7 cellular contexts compared by ENCODE assay signal in genomic region chr21:31354604-31355443, GRCh38. TPM values are rescaled to one million over a fixed set of nuclear protein-coding genes. Genes with fewer than 3 reads are reported as not detected.
A peak's percentile ranks its signal among the peaks of the same experiment; 100 is the strongest.
DNase-seq lines count a peak whose midpoint lies in the region; ATAC-seq lines count a peak whose summit lies in the region.

No MANE protein-coding gene starts in this region.

- intact Hi-C loops in activated CD4-positive, alpha-beta T cell treated with anti-CD3 and anti-CD28 coated beads, Interleukin-2, amount 10 ng/mL, durations not matched to agents 24 days and 14 days (cut with micrococcal nuclease): loop anchor here (1.0 to 2.0 kb wide), 9 partner anchors 9 to 222 kb away; no protein-coding TSS in a partner anchor

- peaks cover 5% of the 10 kb centered on the region for H3K27me3 Mint-ChIP-seq in activated CD4-positive, alpha-beta T cell treated with anti-CD3 and anti-CD28 coated beads, Interleukin-2, amount 10 ng/mL, durations not matched to agents 24 days and 14 days

- H3K4me1 Mint-ChIP-seq in activated CD4-positive, alpha-beta T cell treated with anti-CD3 and anti-CD28 coated beads, Interleukin-2, amount 10 ng/mL, durations not matched to agents 24 days and 14 days: peaks cover 40% of the 10 kb centered on the region

- ATAC-seq in HG03460 (IDR thresholded peaks at IDR 0.05; ENCODE audit: unreplicated experiment) (peak; percentile 59), HG02571 (IDR thresholded peaks at IDR 0.05; ENCODE audit: unreplicated experiment) (no peak)

- H3K36me3 Mint-ChIP-seq in activated CD4-positive, alpha-beta T cell treated with anti-CD3 and anti-CD28 coated beads, Interleukin-2, amount 10 ng/mL, durations not matched to agents 24 days and 14 days (ENCODE audit: low read depth): peaks cover 25% of the 10 kb centered on the region

- peak overlapping the region; percentile 44 for H3K4me3 Mint-ChIP-seq in activated CD4-positive, alpha-beta T cell treated with anti-CD3 and anti-CD28 coated beads, Interleukin-2, amount 10 ng/mL, durations not matched to agents 24 days and 14 days

- DNase-seq in activated CD4-positive, alpha-beta T cell treated with anti-CD3 and anti-CD28 coated beads, Interleukin-2, amount 10 ng/mL, durations not matched to agents 24 days and 14 days: peak; percentile 95
- DNase-seq in effector CD8-positive, alpha-beta T cell (lab: John Stamatoyannopoulos, UW): peak; percentile 16
- DNase-seq in stimulated activated CD4-positive, alpha-beta T cell treated with anti-CD3 and anti-CD28 coated beads, Interleukin-1b, Interleukin-23, amount 100 ng/mL, for 1 hour (ENCODE audit: low read depth in 2 of 2): peak; percentile 43 to 52
- DNase-seq in NCI-H1694 treated with DMSO at 0.1 percent for 48 hours (lab: John Stamatoyannopoulos, UW): no peak
- DNase-seq in NCI-H2107 treated with DMSO at 0.1 percent for 48 hours (lab: John Stamatoyannopoulos, UW; ENCODE audit: unreplicated experiment): no peak

- H3K9me3 Mint-ChIP-seq in activated CD4-positive, alpha-beta T cell treated with anti-CD3 and anti-CD28 coated beads, Interleukin-2, amount 10 ng/mL, durations not matched to agents 24 days and 14 days: peaks cover 4% of the 10 kb centered on the region

- H3K27ac Mint-ChIP-seq in activated CD4-positive, alpha-beta T cell treated with anti-CD3 and anti-CD28 coated beads, Interleukin-2, amount 10 ng/mL, durations not matched to agents 24 days and 14 days: peak overlapping the region; percentile 87

RNA-seq across cellular contexts. Expression of gene TIAM1, which starts 10.8 kb away (rescaled TPM):
- 104 and 105 TPM in 2 replicates for total RNA-seq in activated CD4-positive, alpha-beta T cell treated with anti-CD3 and anti-CD28 coated beads, Interleukin-2, amount 10 ng/mL, durations not matched to agents 24 days and 14 days

Comparison
In these comparisons a context has a peak if more than half of its experiments do, and no peak if none do; other contexts are left out.
1. DNase-seq: peak in activated CD4-positive, alpha-beta T cell treated with anti-CD3 and anti-CD28 coated beads, Interleukin-2, amount 10 ng/mL, durations not matched to agents 24 days and 14 days (single experiment), effector CD8-positive, alpha-beta T cell (single experiment) and stimulated activated CD4-positive, alpha-beta T cell treated with anti-CD3 and anti-CD28 coated beads, Interleukin-1b, Interleukin-23, amount 100 ng/mL, for 1 hour (2 of 2); none in NCI-H1694 treated with DMSO at 0.1 percent for 48 hours (single experiment) and NCI-H2107 treated with DMSO at 0.1 percent for 48 hours (single experiment).